Comparison of ENCODE assay signal across 33 cellular contexts in genomic region chr21:35448876-35449599, GRCh38.
"Had no signal": no experiment of that assay in that cellular context is flagged by ENCODE, and none has a peak within 500 bp of the region (broad histone marks: within the 10 kb centered on the region; RNA-seq: fewer than 3 reads in every experiment).

No MANE protein-coding gene starts in this region.

- H3K4me1 Mint-ChIP-seq: activated CD4-positive, alpha-beta T cell treated with anti-CD3 and anti-CD28 coated beads for 36 hours; activated CD4-positive, alpha-beta T cell treated with anti-CD3 and anti-CD28 coated beads, Interleukin-2, amount 10 ng/mL, durations not matched to agents 24 days and 14 days; activated CD8-positive, alpha-beta memory T cell treated with anti-CD3 and anti-CD28 coated beads, Interleukin-2, amount 10 ng/mL, durations not matched to agents 7 days and 5 days; activated naive CD4-positive, alpha-beta T cell treated with anti-CD3 and anti-CD28 coated beads, Interleukin-2, amount 50 U/mL, for 24 hours; activated naive CD8-positive, alpha-beta T cell treated with anti-CD3 and anti-CD28 coated beads for 36 hours; activated naive CD8-positive, alpha-beta T cell treated with anti-CD3 and anti-CD28 coated beads, Interleukin-2, amount 50 U/mL, for 24 hours; brain had no signal

- H3K27ac Mint-ChIP-seq: activated CD4-positive, alpha-beta memory T cell treated with anti-CD3 and anti-CD28 coated beads for 36 hours; activated CD4-positive, alpha-beta T cell treated with anti-CD3 and anti-CD28 coated beads for 36 hours; activated CD4-positive, alpha-beta T cell treated with anti-CD3 and anti-CD28 coated beads, Interleukin-2, amount 10 ng/mL, durations not matched to agents 24 days and 14 days; activated CD8-positive, alpha-beta memory T cell treated with anti-CD3 and anti-CD28 coated beads, Interleukin-2, amount 10 ng/mL, durations not matched to agents 7 days and 5 days; activated CD8-positive, alpha-beta T cell treated with anti-CD3 and anti-CD28 coated beads, Interleukin-2, amount 10 ng/mL, durations not matched to agents 7 days and 5 days; activated naive CD4-positive, alpha-beta T cell treated with anti-CD3 and anti-CD28 coated beads for 36 hours; activated naive CD4-positive, alpha-beta T cell treated with anti-CD3 and anti-CD28 coated beads, Interleukin-2, amount 50 U/mL, for 24 hours; activated naive CD8-positive, alpha-beta T cell treated with anti-CD3 and anti-CD28 coated beads for 36 hours; activated naive CD8-positive, alpha-beta T cell treated with anti-CD3 and anti-CD28 coated beads, Interleukin-2, amount 50 U/mL, for 24 hours; activated T-helper 1 cell treated with anti-CD3 and anti-CD28 coated beads, Interleukin-12 subunit alpha, Interleukin-12 subunit beta, Interleukin-2, Interleukin-4 antibody, amounts not matched to agents 30 ng/mL and 10 ng/mL and 1 ng/mL, durations not matched to agents 14 hours and 24 hours and 36 hours; activated T-helper 2 cell treated with anti-CD3 and anti-CD28 coated beads, Interferon-gamma antibody, Interleukin-2, Interleukin-4, amounts not matched to agents 10 μg/mL and 5 μg/mL and 100 μg/mL, durations not matched to agents 14 hours and 24 hours and 36 hours; brain had no signal

- H3K9me3 ChIP-seq: adrenal gland, ascending aorta, colonic mucosa, gastrocnemius medialis had no signal

- H3K27me3 ChIP-seq: adrenal gland, ascending aorta, breast epithelium, colonic mucosa, foreskin keratinocyte, gastrocnemius medialis had no signal

- H3K27ac ChIP-seq: adrenal gland, ascending aorta, breast epithelium, cardiac muscle cell, colonic mucosa, epithelial cell of prostate, esophagus squamous epithelium, foreskin keratinocyte, gastrocnemius medialis had no signal

- H3K4me3 ChIP-seq: adrenal gland, ascending aorta, breast epithelium, cardiac muscle cell, colonic mucosa, esophagus squamous epithelium, gastrocnemius medialis had no signal

- DNase-seq: activated CD4-positive, alpha-beta memory T cell treated with anti-CD3 and anti-CD28 coated beads for 36 hours; activated CD4-positive, alpha-beta T cell treated with anti-CD3 and anti-CD28 coated beads for 36 hours; activated CD4-positive, alpha-beta T cell treated with anti-CD3 and anti-CD28 coated beads, Interleukin-2, amount 10 ng/mL, durations not matched to agents 24 days and 14 days; activated CD4-positive, CD25-positive, alpha-beta regulatory T cell; activated CD4-positive, CD25-positive, alpha-beta regulatory T cell treated with anti-CD3 and anti-CD28 coated beads, Interleukin-2, amount 50 U/mL, for 72 hours; activated CD8-positive, alpha-beta memory T cell treated with anti-CD3 and anti-CD28 coated beads, Interleukin-2, amount 10 ng/mL, durations not matched to agents 7 days and 5 days; activated CD8-positive, alpha-beta memory T cell treated with anti-CD3 and anti-CD28 coated beads, Interleukin-2, amount 50 U/mL, for 4 hours; activated CD8-positive, alpha-beta T cell treated with anti-CD3 and anti-CD28 coated beads, Interleukin-2, amount 10 ng/mL, durations not matched to agents 7 days and 5 days; activated effector memory CD4-positive, alpha-beta T cell treated with anti-CD3 and anti-CD28 coated beads, Interleukin-2, amount 50 U/mL, for 16 hours; activated naive CD4-positive, alpha-beta T cell treated with anti-CD3 and anti-CD28 coated beads for 36 hours; activated naive CD8-positive, alpha-beta T cell treated with anti-CD3 and anti-CD28 coated beads for 36 hours; activated naive CD8-positive, alpha-beta T cell treated with anti-CD3 and anti-CD28 coated beads, Interleukin-2, amount 50 U/mL, for 24 hours; activated T-cell treated with anti-CD3 and anti-CD28 coated beads, Interleukin-2, amount 50 U/mL, for 1 hour; activated T-cell treated with anti-CD3 and anti-CD28 coated beads, Interleukin-2, amount 50 U/mL, for 48 hours; adrenal gland; amygdala; central memory CD4-positive, alpha-beta T cell; cerebellar nuclear complex; colonic mucosa; effector CD8-positive, alpha-beta T cell; esophagus squamous epithelium; foreskin keratinocyte; gastrocnemius medialis; glutamatergic neuron; T-helper 2 cell had no signal

- H3K4me3 Mint-ChIP-seq: activated CD4-positive, alpha-beta memory T cell treated with anti-CD3 and anti-CD28 coated beads for 36 hours; activated CD4-positive, alpha-beta T cell treated with anti-CD3 and anti-CD28 coated beads for 36 hours; activated CD4-positive, alpha-beta T cell treated with anti-CD3 and anti-CD28 coated beads, Interleukin-2, amount 10 ng/mL, durations not matched to agents 24 days and 14 days; activated CD8-positive, alpha-beta memory T cell treated with anti-CD3 and anti-CD28 coated beads, Interleukin-2, amount 10 ng/mL, durations not matched to agents 7 days and 5 days; activated CD8-positive, alpha-beta T cell treated with anti-CD3 and anti-CD28 coated beads, Interleukin-2, amount 10 ng/mL, durations not matched to agents 7 days and 5 days; activated naive CD4-positive, alpha-beta T cell treated with anti-CD3 and anti-CD28 coated beads for 36 hours; activated naive CD4-positive, alpha-beta T cell treated with anti-CD3 and anti-CD28 coated beads, Interleukin-2, amount 50 U/mL, for 24 hours; activated naive CD8-positive, alpha-beta T cell treated with anti-CD3 and anti-CD28 coated beads for 36 hours; activated naive CD8-positive, alpha-beta T cell treated with anti-CD3 and anti-CD28 coated beads, Interleukin-2, amount 50 U/mL, for 24 hours; activated T-helper 1 cell treated with anti-CD3 and anti-CD28 coated beads, Interleukin-12 subunit alpha, Interleukin-12 subunit beta, Interleukin-2, Interleukin-4 antibody, amounts not matched to agents 30 ng/mL and 10 ng/mL and 1 ng/mL, durations not matched to agents 14 hours and 24 hours and 36 hours; brain had no signal

- H3K4me1 ChIP-seq: adrenal gland, ascending aorta, breast epithelium, colonic mucosa, esophagus squamous epithelium, foreskin keratinocyte, gastrocnemius medialis had no signal

- H3K27me3 Mint-ChIP-seq: activated naive CD4-positive, alpha-beta T cell treated with anti-CD3 and anti-CD28 coated beads, Interleukin-2, amount 50 U/mL, for 24 hours; activated naive CD8-positive, alpha-beta T cell treated with anti-CD3 and anti-CD28 coated beads for 36 hours had no signal

- H3K36me3 ChIP-seq: adrenal gland, ascending aorta, breast epithelium, cardiac muscle cell, colonic mucosa, esophagus squamous epithelium, gastrocnemius medialis had no signal

- H3K36me3 Mint-ChIP-seq: brain had no signal

- ATAC-seq: activated CD4-positive, alpha-beta T cell treated with anti-CD3 and anti-CD28 coated beads for 36 hours; activated CD8-positive, alpha-beta memory T cell treated with anti-CD3 and anti-CD28 coated beads, Interleukin-2, amount 10 ng/mL, durations not matched to agents 7 days and 5 days; activated CD8-positive, alpha-beta T cell treated with anti-CD3 and anti-CD28 coated beads, Interleukin-2, amount 10 ng/mL, durations not matched to agents 7 days and 5 days; activated naive CD8-positive, alpha-beta T cell treated with anti-CD3 and anti-CD28 coated beads, Interleukin-2, amount 50 U/mL, for 24 hours; foreskin keratinocyte; gastrocnemius medialis had no signal
